In genomic region chr1:8073116-8073855, GRCh38 we compare ENCODE assay signal across 1 cellular context.
TF ChIP-seq lines count a peak whose summit lies in the region.

No MANE protein-coding gene starts in this region.

TF ChIP-seq in SK-N-SH, 30 proteins besides CTCF, POLR2A, EP300 and RAD21:
- TF ChIP-seq RCOR1 (IDR thresholded peaks at IDR 0.05; ENCODE audit: low read length) = no peak
- TF ChIP-seq USF1 (IDR thresholded peaks at IDR 0.05; ENCODE audit: borderline replicate concordance, low read depth) = no peak
- no peak for TF ChIP-seq JUND (IDR thresholded peaks at IDR 0.05)
- no peak for TF ChIP-seq REST (IDR thresholded peaks at IDR 0.05; ENCODE audit: low read depth, low read length)
- no peak for TF ChIP-seq PBX3 (IDR thresholded peaks at IDR 0.05)
- no peak for TF ChIP-seq RXRA (IDR thresholded peaks at IDR 0.05; ENCODE audit: borderline replicate concordance, low read depth)
- no peak for TF ChIP-seq MAX (IDR thresholded peaks at IDR 0.05; ENCODE audit: low read depth)
- TF ChIP-seq RFX5 (IDR thresholded peaks at IDR 0.05; ENCODE audit: low read length) = no peak
- TF ChIP-seq GATA2 (CRISPR knock-in tag; IDR thresholded peaks at IDR 0.05) = no peak
- TF ChIP-seq SIN3A (IDR thresholded peaks at IDR 0.05; ENCODE audit: borderline replicate concordance, low read depth, low read length) = no peak
- TF ChIP-seq TCF12 (IDR thresholded peaks at IDR 0.05) = no peak
